Comparison of ENCODE assay signal across 23 cellular contexts in genomic region chr10:95401704-95402469, GRCh38.
DNase-seq lines count a peak whose midpoint lies in the region; ATAC-seq lines count a peak whose summit lies in the region.
"Had no signal": no experiment of that assay in that cellular context is flagged by ENCODE, and none has a peak within 500 bp of the region (broad histone marks: within the 10 kb centered on the region; RNA-seq: fewer than 3 reads in every experiment).

No MANE protein-coding gene starts in this region.

- no peak overlapping the region for H3K4me3 Mint-ChIP-seq in activated T-helper 17 cell treated with anti-CD3 and anti-CD28 coated beads, Interleukin-2, amount 50 U/mL, for 72 hours
- H3K4me3 Mint-ChIP-seq: T-helper 1 cell treated with Interleukin-12 subunit alpha and Interleukin-12 subunit beta and Interleukin-4 antibody, amounts not matched to agents 30 μg/mL and 1 μg/mL, for 36 hours had no signal

- no peaks in the 10 kb centered on the region for H3K36me3 Mint-ChIP-seq in activated T-helper 17 cell treated with anti-CD3 and anti-CD28 coated beads, Interleukin-2, amount 50 U/mL, for 72 hours (ENCODE audit: low read depth)

- ATAC-seq in activated T-helper 17 cell treated with anti-CD3 and anti-CD28 coated beads, Interleukin-2, amount 50 U/mL, for 72 hours (replicated peaks) = peak; percentile 44
- ATAC-seq in GM21390 (IDR thresholded peaks at IDR 0.05; ENCODE audit: unreplicated experiment) = no peak

- DNase-seq in NCI-H2107 treated with DMSO at 0.1 percent for 48 hours (lab: John Stamatoyannopoulos, UW; ENCODE audit: unreplicated experiment) (peak; percentile 3), NCI-H2107 (lab: John Stamatoyannopoulos, UW) (no peak), G401 (ENCODE audit: low spot score) (peak; percentile 45), kidney tubule cell (ENCODE audit: low spot score) (peak; percentile 24), HuH-7 (ENCODE audit: low spot score) (no peak), NCI-H748 (lab: John Stamatoyannopoulos, UW; ENCODE audit: unreplicated experiment) (no peak)
- DNase-seq: activated CD4-positive, alpha-beta T cell treated with anti-CD3 and anti-CD28 coated beads, Interleukin-2, amount 50 U/mL, for 4 hours; activated naive CD4-positive, alpha-beta T cell treated with anti-CD3 and anti-CD28 coated beads, Interleukin-2, amount 50 U/mL, for 16 hours; activated T-cell treated with anti-CD3 and anti-CD28 coated beads, Interleukin-2, amount 50 U/mL, for 1 hour; cortex of kidney; DMS79; hippocampal formation; NCI-H1436 treated with DMSO at 0.1 percent for 48 hours; NCI-H226; NCI-H82; OCI-M1; SJCRH30; spleen; stimulated activated CD4-positive, alpha-beta T cell treated with anti-CD3 and anti-CD28 coated beads, Interleukin-4, amount 100 ng/mL, for 24 hours; uterus had no signal

- no peak overlapping the region for H3K27ac Mint-ChIP-seq in activated T-helper 17 cell treated with anti-CD3 and anti-CD28 coated beads, Interleukin-2, amount 50 U/mL, for 72 hours
- H3K27ac Mint-ChIP-seq: T-helper 1 cell treated with Interleukin-12 subunit alpha and Interleukin-12 subunit beta and Interleukin-4 antibody, amounts not matched to agents 30 μg/mL and 1 μg/mL, for 36 hours had no signal

- H3K9me3 Mint-ChIP-seq in activated T-helper 17 cell treated with anti-CD3 and anti-CD28 coated beads, Interleukin-2, amount 50 U/mL, for 72 hours = no peaks in the 10 kb centered on the region
- H3K9me3 Mint-ChIP-seq: T-helper 1 cell treated with Interleukin-12 subunit alpha and Interleukin-12 subunit beta and Interleukin-4 antibody, amounts not matched to agents 30 μg/mL and 1 μg/mL, for 36 hours had no signal

- no peaks in the 10 kb centered on the region for H3K27me3 Mint-ChIP-seq in activated T-helper 17 cell treated with anti-CD3 and anti-CD28 coated beads, Interleukin-2, amount 50 U/mL, for 72 hours

- in situ Hi-C loops in G401 (cut with HindIII; ENCODE audit: low sequenced_read_pairs) = no loop called here

- H3K4me1 Mint-ChIP-seq in activated T-helper 17 cell treated with anti-CD3 and anti-CD28 coated beads, Interleukin-2, amount 50 U/mL, for 72 hours = no peaks in the 10 kb centered on the region

Comparison
In these comparisons a context has a peak if more than half of its experiments do, and no peak if none do; other contexts are left out.
1. DNase-seq: peak in NCI-H2107 treated with DMSO at 0.1 percent for 48 hours (single experiment), G401 (single experiment) and kidney tubule cell (single experiment); none in NCI-H2107 (single experiment), HuH-7 (single experiment) and NCI-H748 (single experiment).